In the genomic region with DNA sequence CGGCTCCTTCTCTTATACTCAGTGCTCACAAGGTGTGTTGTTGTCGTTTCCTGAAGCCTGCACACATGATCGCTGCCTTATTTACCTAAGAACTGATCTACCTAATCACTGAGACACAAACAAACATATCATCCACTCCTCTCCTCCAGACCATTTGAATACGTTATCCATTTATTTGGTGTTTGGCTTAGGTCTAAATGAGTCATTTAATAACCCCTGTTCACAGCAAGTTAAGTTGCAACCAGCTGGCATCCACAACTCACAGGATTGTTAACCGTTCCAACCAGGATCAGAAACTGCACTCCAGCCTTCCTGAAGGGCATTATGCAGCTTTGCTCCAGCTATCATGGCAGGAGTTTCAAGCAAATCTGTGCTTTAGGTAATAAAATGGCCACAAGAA, we compare ENCODE assay signal across 1 cellular context.
TF ChIP-seq lines count a peak whose summit lies in the region.

No MANE protein-coding gene starts in this region.

TF ChIP-seq in GM23338, 12 proteins besides CTCF, POLR2A, EP300 and RAD21 (continued from another document):
- TF ChIP-seq, protein P1, sequence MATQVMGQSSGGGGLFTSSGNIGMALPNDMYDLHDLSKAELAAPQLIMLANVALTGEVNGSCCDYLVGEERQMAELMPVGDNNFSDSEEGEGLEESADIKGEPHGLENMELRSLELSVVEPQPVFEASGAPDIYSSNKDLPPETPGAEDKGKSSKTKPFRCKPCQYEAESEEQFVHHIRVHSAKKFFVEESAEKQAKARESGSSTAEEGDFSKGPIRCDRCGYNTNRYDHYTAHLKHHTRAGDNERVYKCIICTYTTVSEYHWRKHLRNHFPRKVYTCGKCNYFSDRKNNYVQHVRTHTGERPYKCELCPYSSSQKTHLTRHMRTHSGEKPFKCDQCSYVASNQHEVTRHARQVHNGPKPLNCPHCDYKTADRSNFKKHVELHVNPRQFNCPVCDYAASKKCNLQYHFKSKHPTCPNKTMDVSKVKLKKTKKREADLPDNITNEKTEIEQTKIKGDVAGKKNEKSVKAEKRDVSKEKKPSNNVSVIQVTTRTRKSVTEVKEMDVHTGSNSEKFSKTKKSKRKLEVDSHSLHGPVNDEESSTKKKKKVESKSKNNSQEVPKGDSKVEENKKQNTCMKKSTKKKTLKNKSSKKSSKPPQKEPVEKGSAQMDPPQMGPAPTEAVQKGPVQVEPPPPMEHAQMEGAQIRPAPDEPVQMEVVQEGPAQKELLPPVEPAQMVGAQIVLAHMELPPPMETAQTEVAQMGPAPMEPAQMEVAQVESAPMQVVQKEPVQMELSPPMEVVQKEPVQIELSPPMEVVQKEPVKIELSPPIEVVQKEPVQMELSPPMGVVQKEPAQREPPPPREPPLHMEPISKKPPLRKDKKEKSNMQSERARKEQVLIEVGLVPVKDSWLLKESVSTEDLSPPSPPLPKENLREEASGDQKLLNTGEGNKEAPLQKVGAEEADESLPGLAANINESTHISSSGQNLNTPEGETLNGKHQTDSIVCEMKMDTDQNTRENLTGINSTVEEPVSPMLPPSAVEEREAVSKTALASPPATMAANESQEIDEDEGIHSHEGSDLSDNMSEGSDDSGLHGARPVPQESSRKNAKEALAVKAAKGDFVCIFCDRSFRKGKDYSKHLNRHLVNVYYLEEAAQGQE (IDR thresholded peaks at IDR 0.05; ENCODE audit: unreplicated experiment): no peak
- TF ChIP-seq, protein P2, sequence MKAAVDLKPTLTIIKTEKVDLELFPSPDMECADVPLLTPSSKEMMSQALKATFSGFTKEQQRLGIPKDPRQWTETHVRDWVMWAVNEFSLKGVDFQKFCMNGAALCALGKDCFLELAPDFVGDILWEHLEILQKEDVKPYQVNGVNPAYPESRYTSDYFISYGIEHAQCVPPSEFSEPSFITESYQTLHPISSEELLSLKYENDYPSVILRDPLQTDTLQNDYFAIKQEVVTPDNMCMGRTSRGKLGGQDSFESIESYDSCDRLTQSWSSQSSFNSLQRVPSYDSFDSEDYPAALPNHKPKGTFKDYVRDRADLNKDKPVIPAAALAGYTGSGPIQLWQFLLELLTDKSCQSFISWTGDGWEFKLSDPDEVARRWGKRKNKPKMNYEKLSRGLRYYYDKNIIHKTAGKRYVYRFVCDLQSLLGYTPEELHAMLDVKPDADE (IDR thresholded peaks at IDR 0.05): no peak
- TF ChIP-seq EZH2 (IDR thresholded peaks at IDR 0.05; ENCODE audit: low read depth, unreplicated experiment): no peak
- no peak for TF ChIP-seq POLR2AphosphoS5 (IDR thresholded peaks at IDR 0.05; ENCODE audit: low read depth)
- TF ChIP-seq EZH2phosphoT487 (IDR thresholded peaks at IDR 0.05; ENCODE audit: unreplicated experiment): no peak
- no peak for TF ChIP-seq STAT1 (IDR thresholded peaks at IDR 0.05; ENCODE audit: unreplicated experiment)
- no peak for TF ChIP-seq NANOG (IDR thresholded peaks at IDR 0.05; ENCODE audit: borderline replicate concordance)
- TF ChIP-seq ZNF331 (CRISPR knock-in tag; IDR thresholded peaks at IDR 0.05; ENCODE audit: low read depth): no peak
- TF ChIP-seq CREB1 (CRISPR knock-in tag; IDR thresholded peaks at IDR 0.05; ENCODE audit: low read depth): no peak
- no peak for TF ChIP-seq ZNF114 (CRISPR knock-in tag; IDR thresholded peaks at IDR 0.05)
TF ChIP-seq in GM23338: peak in this region for 0.
